Comparison of ENCODE assay signal across 21 cellular contexts in the genomic region with DNA sequence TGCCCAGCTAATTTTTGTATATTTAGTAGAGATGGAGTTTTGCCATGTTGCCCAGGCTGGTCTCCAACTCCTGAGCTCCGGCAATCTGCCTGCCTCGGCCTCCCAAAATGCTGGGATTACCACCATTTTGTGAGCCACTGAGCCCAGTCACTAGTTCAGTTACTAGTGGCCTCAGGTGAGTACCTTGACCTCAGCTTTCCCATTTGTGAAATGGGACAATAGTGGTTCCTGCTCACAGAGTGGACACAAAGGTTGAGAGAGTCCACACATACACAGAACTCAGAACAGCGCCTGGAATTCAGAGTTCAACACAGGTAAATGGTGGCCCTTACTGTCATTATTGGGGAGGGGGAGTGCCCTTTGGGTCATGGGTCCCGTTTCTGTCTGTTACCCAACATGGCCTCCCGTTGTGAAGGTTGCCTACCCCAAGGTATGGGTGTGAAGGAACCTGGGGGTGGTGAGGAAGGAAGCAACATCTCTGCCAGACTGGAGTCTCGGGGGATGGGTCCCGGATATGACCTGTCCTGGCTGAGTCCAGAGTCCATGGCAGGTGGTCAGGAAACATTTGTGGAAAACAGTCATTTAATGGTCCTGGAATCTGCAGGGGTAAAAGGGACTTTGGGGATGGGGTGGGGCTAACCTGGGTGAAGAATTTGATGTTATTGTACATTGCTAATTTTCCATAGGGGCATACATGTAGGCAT. TPM values are rescaled to one million over a fixed set of nuclear protein-coding genes. Genes with fewer than 3 reads are reported as not detected.
A peak's percentile ranks its signal among the peaks of the same experiment; 100 is the strongest.
DNase-seq lines count a peak whose midpoint lies in the region; ATAC-seq, FAIRE-seq and TF ChIP-seq lines count a peak whose summit lies in the region.
"Had no signal": no experiment of that assay in that cellular context is flagged by ENCODE, and none has a peak within 500 bp of the region (broad histone marks: within the 10 kb centered on the region; RNA-seq: fewer than 3 reads in every experiment).

No MANE protein-coding gene starts in this region.

- peaks cover 13% of the 10 kb centered on the region for H3K4me1 Mint-ChIP-seq in memory B cell
- peaks cover 21 to 32% of the 10 kb centered on the region in 2 donors for H3K4me1 Mint-ChIP-seq in natural killer cell treated with Interleukin-12 subunit alpha and Interleukin-12 subunit beta and Interleukin-15 and Interleukin-18, amount 100 ng/mL, for 72 hours (ENCODE audit: low read depth in 2 of 2)

- FAIRE-seq in A549 (lab: Jason Lieb, UNC) (no peak), K562 (lab: Jason Lieb, UNC) (no peak)
- FAIRE-seq: A204.1 had no signal

- H3K4me1 ChIP-seq in A549 (peaks cover 49% of the 10 kb centered on the region), HCT116 (ENCODE audit: control insufficient read depth in 1 of 2, insufficient read depth in 2 of 2, low read length in 2 of 2) (peaks cover 42 to 68% of the 10 kb centered on the region in 2 experiments), K562 (replicated peaks in 1 of 2; ENCODE audit: control insufficient read depth in 2 of 2, insufficient read depth in 2 of 2, low read length in 2 of 2) (peaks cover 18 to 25% of the 10 kb centered on the region in 2 experiments)

- peak overlapping the region; percentile 65 for H3K4me2 ChIP-seq in A549
- peak overlapping the region; percentile 61 for H3K4me2 ChIP-seq in HCT116 (ENCODE audit: low read length)
- H3K4me2 ChIP-seq in K562 (ENCODE audit: insufficient read depth, low read length): no peak overlapping the region

- intact Hi-C loops in HCT116 (cut with micrococcal nuclease): loop anchor here (5.0 kb wide), 1 partner anchor 37 kb away; no protein-coding TSS in a partner anchor
- intact Hi-C loops in K562 (cut with micrococcal nuclease): no loop called here

- no peaks in the 10 kb centered on the region for H3K9me2 ChIP-seq in HCT116 (ENCODE audit: insufficient read depth)

- ATAC-seq in A549: no peak
- ATAC-seq in HCT116: no peak
- no peak for ATAC-seq in K562
- no peak for ATAC-seq in memory B cell (ENCODE audit: low read depth)
- no peak for ATAC-seq in HG03025 (IDR thresholded peaks at IDR 0.05; ENCODE audit: low FRiP score, unreplicated experiment)
- ATAC-seq in left lobe of liver: no peak
- ATAC-seq in natural killer cell treated with Interleukin-12 subunit alpha and Interleukin-12 subunit beta and Interleukin-15 and Interleukin-18, amount 100 ng/mL, for 72 hours: no peak

- H3K36me3 Mint-ChIP-seq in memory B cell: peaks cover 1% of the 10 kb centered on the region
- H3K36me3 Mint-ChIP-seq in natural killer cell treated with Interleukin-12 subunit alpha and Interleukin-12 subunit beta and Interleukin-15 and Interleukin-18, amount 100 ng/mL, for 72 hours: no peaks in the 10 kb centered on the region

- peaks cover 5% of the 10 kb centered on the region for H3K9me3 Mint-ChIP-seq in memory B cell
- no peaks in the 10 kb centered on the region for H3K9me3 Mint-ChIP-seq in natural killer cell treated with Interleukin-12 subunit alpha and Interleukin-12 subunit beta and Interleukin-15 and Interleukin-18, amount 100 ng/mL, for 72 hours

- CTCF ChIA-PET in A549 (lab: Yijun Ruan, JAX) (interaction anchor here (0.7 to 2.4 kb wide), 6 partner anchors 27 to 41 kb away, joined by 3 to 10 read pairs (median 3); partner anchors contain the start of gene PLAUR), HCT116 (lab: Charles Lee) (interaction anchor here (0.9 to 2.1 kb wide), 4 partner anchors 17 to 257 kb away, joined by 3 to 6 read pairs (median 4); no protein-coding TSS in a partner anchor), K562 (lab: Yijun Ruan, JAX; ENCODE audit: low intra/inter-chr PET ratio) (no interaction called here)

- peak in 1 of 2 experiments; percentile 66 for DNase-seq in A549 (ENCODE audit: low read depth in 1 of 2, low spot score in 1 of 2)
- DNase-seq in HCT116 (ENCODE audit: low read depth, low spot score): no peak
- no peak for DNase-seq in K562 (ENCODE audit: extremely low read depth in 1 of 4, low spot score in 3 of 4)
- DNase-seq in memory B cell (ENCODE audit: low spot score in 2 of 2): no peak
- no peak for DNase-seq in NCI-H1105 (lab: John Stamatoyannopoulos, UW)
- DNase-seq in left lobe of liver (ENCODE audit: low spot score): no peak
- DNase-seq in natural killer cell treated with Interleukin-12 subunit alpha and Interleukin-12 subunit beta and Interleukin-15 and Interleukin-18, amount 100 ng/mL, for 72 hours (ENCODE audit: low spot score): no peak
- DNase-seq: CD4-positive, alpha-beta memory T cell; DMS 273 treated with DMSO at 0.1 percent for 48 hours; H9; KG1; MG63; NCI-H1092 treated with DMSO at 0.1 percent for 48 hours; NCI-H1694 treated with DMSO at 0.1 percent for 48 hours; NCI-H345; NCI-H526 treated with DMSO at 0.1 percent for 48 hours; OCI-M1 had no signal

- H3K27me3 ChIP-seq in HCT116 (ENCODE audit: insufficient read depth, low read length) (no peaks in the 10 kb centered on the region), K562 (ENCODE audit: control insufficient read depth in 2 of 2, insufficient read depth in 2 of 2, low read length in 2 of 2) (no peaks in the 10 kb centered on the region)
- H3K27me3 ChIP-seq: MG63, SJSA1 had no signal

- H3K9me1 ChIP-seq in K562 (ENCODE audit: control insufficient read depth, insufficient read depth, low read length): no peaks in the 10 kb centered on the region

- peaks cover 9% of the 10 kb centered on the region for H3K9me3 ChIP-seq in A549
- H3K9me3 ChIP-seq in HCT116 (ENCODE audit: control insufficient read depth in 1 of 2, insufficient read depth in 1 of 2, low read depth in 1 of 2, low read length in 2 of 2): no peaks in the 10 kb centered on the region
- no peaks in the 10 kb centered on the region for H3K9me3 ChIP-seq in K562 (replicated peaks; ENCODE audit: control insufficient read depth, insufficient read depth, low read depth, low read length)
- H3K9me3 ChIP-seq: MG63, SJSA1 had no signal

- TF ChIP-seq RAD21 in A549 (conservative IDR thresholded peaks at IDR 0.05 in 1 of 2, IDR thresholded peaks at IDR 0.05 in 1 of 2) (no peak), HCT116 (IDR thresholded peaks at IDR 0.05; ENCODE audit: low read depth) (no peak), K562 (CRISPR knock-in tag; conservative IDR thresholded peaks at IDR 0.05 in 1 of 2, IDR thresholded peaks at IDR 0.05 in 1 of 2) (no peak)

- H3K79me2 ChIP-seq in HCT116 (ENCODE audit: insufficient read depth, low read length): no peaks in the 10 kb centered on the region
- H3K79me2 ChIP-seq in K562 (ENCODE audit: control insufficient read depth, insufficient read depth, low read length): no peaks in the 10 kb centered on the region

- H3K27ac ChIP-seq in A549 (peak overlapping the region; percentile 76 to 91), HCT116 (ENCODE audit: low read depth, low read length) (no peak overlapping the region), K562 (ENCODE audit: extremely low read depth, low read depth, low read length) (no peak overlapping the region)
- H3K27ac ChIP-seq: RWPE1, SJSA1 had no signal

- no peak for TF ChIP-seq POLR2A in A549 (IDR thresholded peaks at IDR 0.05; ENCODE audit: low read length)
- TF ChIP-seq POLR2A in HCT116 (IDR thresholded peaks at IDR 0.05; ENCODE audit: borderline replicate concordance, extremely low read depth, insufficient read depth, insufficient read length): no peak
- no peak for TF ChIP-seq POLR2A in K562 (conservative IDR thresholded peaks at IDR 0.05)

- H2AFZ ChIP-seq in HCT116 (ENCODE audit: low read depth, low read length, poor library complexity, severe bottlenecking) (no peak overlapping the region), K562 (ENCODE audit: low read depth, low read length) (no peak overlapping the region)

- POLR2A ChIA-PET in A549 (lab: Yijun Ruan, JAX) (interaction anchor here (0.7 to 3.5 kb wide), 2 partner anchors 35 to 49 kb away, joined by 4 to 16 read pairs; partner anchors contain the start of gene PLAUR), HCT116 (lab: Charles Lee) (interaction anchor here (0.7 to 1.9 kb wide), 3 partner anchors 28 to 36 kb away, joined by 3 to 11 read pairs (median 10); no protein-coding TSS in a partner anchor), K562 (lab: Yijun Ruan, JAX) (interaction anchor here (0.9 kb wide), 1 partner anchor 18 kb away, joined by 4 read pairs; no protein-coding TSS in a partner anchor)

- BruUV-seq in HCT116 (replicated peaks; lab: Mats Ljungman, UMichigan) (no TSS peak), K562 (replicated peaks; lab: Mats Ljungman, UMichigan) (no TSS peak)

- in situ Hi-C loops in K562 (cut with MboI): no loop called here

- no peaks in the 10 kb centered on the region for H4K20me1 ChIP-seq in HCT116 (ENCODE audit: insufficient read depth)
- H4K20me1 ChIP-seq in K562 (replicated peaks; ENCODE audit: control insufficient read depth, insufficient read depth, low read length): no peaks in the 10 kb centered on the region

- peak overlapping the region; percentile 17 for H3K27ac Mint-ChIP-seq in memory B cell
- peak overlapping the region in 1 of 2 donors; percentile 24 for H3K27ac Mint-ChIP-seq in natural killer cell treated with Interleukin-12 subunit alpha and Interleukin-12 subunit beta and Interleukin-15 and Interleukin-18, amount 100 ng/mL, for 72 hours
- H3K27ac Mint-ChIP-seq: H9 had no signal

- H3K4me3 ChIP-seq in A549: no peak overlapping the region
- no peak overlapping the region for H3K4me3 ChIP-seq in HCT116 (replicated peaks in 1 of 2; ENCODE audit: low read depth in 1 of 2, low read length in 2 of 2)
- H3K4me3 ChIP-seq in K562: no peak overlapping the region
- H3K4me3 ChIP-seq: MG63, SJSA1 had no signal

- H3K4me3 Mint-ChIP-seq in memory B cell: no peak overlapping the region
- no peak overlapping the region for H3K4me3 Mint-ChIP-seq in natural killer cell treated with Interleukin-12 subunit alpha and Interleukin-12 subunit beta and Interleukin-15 and Interleukin-18, amount 100 ng/mL, for 72 hours
- H3K4me3 Mint-ChIP-seq: CD4-positive, alpha-beta memory T cell; H9 had no signal

- TF ChIP-seq CTCF in A549 (IDR thresholded peaks at IDR 0.05) (no peak), HCT116 (IDR thresholded peaks at IDR 0.05 in 2 of 3, conservative IDR thresholded peaks at IDR 0.05 in 1 of 3; ENCODE audit: borderline replicate concordance in 1 of 3, insufficient read depth in 1 of 3, low read depth in 2 of 3, low read length in 2 of 3) (no peak), K562 (IDR thresholded peaks at IDR 0.05 in 2 of 3, conservative IDR thresholded peaks at IDR 0.05 in 1 of 3; ENCODE audit: insufficient read depth in 2 of 3, low read depth in 1 of 3, low read length in 3 of 3) (no peak)

- peaks cover 12% of the 10 kb centered on the region for H3K27me3 Mint-ChIP-seq in memory B cell
- H3K27me3 Mint-ChIP-seq in natural killer cell treated with Interleukin-12 subunit alpha and Interleukin-12 subunit beta and Interleukin-15 and Interleukin-18, amount 100 ng/mL, for 72 hours: peaks cover 0 to 4% of the 10 kb centered on the region in 2 donors

- no peak for TF ChIP-seq EP300 in A549 (IDR thresholded peaks at IDR 0.05)
- no peak for TF ChIP-seq EP300 in K562 (IDR thresholded peaks at IDR 0.05; ENCODE audit: low read length)

- no peak overlapping the region for H3K9ac ChIP-seq in HCT116 (ENCODE audit: low read length)
- H3K9ac ChIP-seq in K562 (ENCODE audit: insufficient read depth in 1 of 2, low read depth in 2 of 2, low read length in 2 of 2): no peak overlapping the region

- 59% methylated on average over 7 of the region's 7 CpGs for WGBS in A549 (ENCODE audit: missing lambda C conversion rate)
- 39% methylated on average over 7 of the region's 7 CpGs for WGBS in K562 (ENCODE audit: insufficient coverage, low coverage, missing lambda C conversion rate)

- RAD21 ChIA-PET in HCT116 (lab: Charles Lee; ENCODE audit: low non-redundant PET in 1 of 2, low total read pairs in 2 of 2, uncharacterized antibody in 2 of 2, unreplicated experiment in 2 of 2): interaction anchor here in 1 of 2 experiments (1.0 kb wide), 1 partner anchor 106 kb away, joined by 3 read pairs; no protein-coding TSS in a partner anchor

- H3K36me3 ChIP-seq in HCT116 (ENCODE audit: control insufficient read depth in 1 of 2, insufficient read depth in 2 of 2, low read length in 2 of 2): no peaks in the 10 kb centered on the region
- H3K36me3 ChIP-seq in K562 (ENCODE audit: control insufficient read depth, insufficient read depth, low read length): no peaks in the 10 kb centered on the region
- H3K36me3 ChIP-seq: MG63, SJSA1 had no signal

RNA-seq across cellular contexts. Expression of gene IRGC, which starts 11.7 kb away (rescaled TPM):
- polyA plus RNA-seq in A549 (2011; rRNA removed) (not detected in 2 replicates), A549 (2017; fragmentation: RNase III; extraction: RNeasy Plus Mini Kit Qiagen cat#74134 plus additional on column Dnase treatment) (not detected in 3 replicates), K562 (2011; rRNA removed) (not detected in 2 replicates), K562 (2014; fragmentation: Illumina TruSeq; extraction: Trizol) (not detected in 2 replicates), K562 (2014; fragmentation: Nextera tagmentation; extraction: Ambion mirVana) (not detected), K562 (2014; rRNA removed) (not detected in 2 replicates)
- polyA plus RNA-seq in A549 (2012; cell fraction: cytosol; rRNA removed): not detected in 2 replicates
- not detected in 2 replicates for polyA plus RNA-seq in A549 (2012; cell fraction: nucleus; rRNA removed)
- polyA minus RNA-seq in A549 (2011; rRNA and poly(A)+ RNA removed): not detected in 2 replicates
- total RNA-seq in HCT116 (2021; ENCODE audit: unreplicated experiment) (not detected), K562 (2014; rRNA removed) (not detected in 2 replicates), K562 (2014; rRNA removed; fragmentation: Illumina TruSeq; extraction: Trizol) (not detected in 2 replicates), K562 (2015; rRNA removed; fragmentation: Illumina TruSeq; extraction: Trizol) (not detected in 2 replicates), K562 (2021) (not detected in 2 replicates), left lobe of liver (not detected)
- polyA plus RNA-seq in HCT116 (2012): 0.04 TPM in 1 of 2 replicates, not detected in the other
- not detected in 2 replicates for total RNA-seq in K562 (2011; cell fraction: chromatin; rRNA removed; ENCODE audit: low replicate concordance)
- not detected in 2 replicates for total RNA-seq in K562 (2011; cell fraction: nucleolus; rRNA removed)
- not detected in 2 replicates for total RNA-seq in K562 (2011; cell fraction: nucleoplasm; rRNA removed)
- polyA plus RNA-seq in K562 (2011; cell fraction: cytosol; rRNA removed): not detected in 2 replicates
- polyA plus RNA-seq in K562 (2011; cell fraction: nucleus; rRNA removed): not detected in 2 replicates
- not detected in 2 replicates for polyA plus RNA-seq in K562 (2012)
- polyA minus RNA-seq in K562 (2011; rRNA and poly(A)+ RNA removed): not detected in 2 replicates
- not detected in 2 replicates for polyA minus RNA-seq in K562 (2011; cell fraction: cytosol; rRNA and poly(A)+ RNA removed)
- polyA minus RNA-seq in K562 (2011; cell fraction: nucleus; rRNA and poly(A)+ RNA removed): not detected in 2 replicates
- total RNA-seq in natural killer cell treated with Interleukin-12 subunit alpha and Interleukin-12 subunit beta and Interleukin-15 and Interleukin-18, amount 100 ng/mL, for 72 hours: not detected
- total RNA-seq: CD4-positive, alpha-beta memory T cell; H9; SJSA1 had no signal
- polyA plus RNA-seq: CD4-positive, alpha-beta memory T cell had no signal

RNA-seq across cellular contexts. Expression of gene PLAUR, which starts 34.2 kb away (rescaled TPM):
- 48.6 and 55.3 TPM in 2 replicates for polyA plus RNA-seq in A549 (2011; rRNA removed)
- 61.1 and 62.6 TPM in 2 replicates for polyA plus RNA-seq in A549 (2012; cell fraction: cytosol; rRNA removed)
- polyA plus RNA-seq in A549 (2012; cell fraction: nucleus; rRNA removed): 93.5 and 95.3 TPM in 2 replicates
- polyA plus RNA-seq in A549 (2017; fragmentation: RNase III; extraction: RNeasy Plus Mini Kit Qiagen cat#74134 plus additional on column Dnase treatment): 27.4 to 29.0 TPM (median 28.3 TPM) in 3 replicates
- 40.2 and 50.4 TPM in 2 replicates for polyA minus RNA-seq in A549 (2011; rRNA and poly(A)+ RNA removed)
- total RNA-seq in HCT116 (2021; ENCODE audit: unreplicated experiment): 98.1 TPM
- polyA plus RNA-seq in HCT116 (2012): 161 and 211 TPM in 2 replicates
- 40.8 and 45.7 TPM in 2 replicates for total RNA-seq in K562 (2011; cell fraction: chromatin; rRNA removed; ENCODE audit: low replicate concordance)
- total RNA-seq in K562 (2011; cell fraction: nucleolus; rRNA removed): 32.8 and 41.9 TPM in 2 replicates
- 31.3 and 41.4 TPM in 2 replicates for total RNA-seq in K562 (2011; cell fraction: nucleoplasm; rRNA removed)
- 13.1 and 15.6 TPM in 2 replicates for total RNA-seq in K562 (2014; rRNA removed)
- 6.9 and 8.1 TPM in 2 replicates for total RNA-seq in K562 (2014; rRNA removed; fragmentation: Illumina TruSeq; extraction: Trizol)
- 10.8 and 12.4 TPM in 2 replicates for total RNA-seq in K562 (2015; rRNA removed; fragmentation: Illumina TruSeq; extraction: Trizol)
- total RNA-seq in K562 (2021): 10.8 and 12.9 TPM in 2 replicates
- polyA plus RNA-seq in K562 (2011; rRNA removed): 8.4 and 17.5 TPM in 2 replicates
- 15.3 and 17.9 TPM in 2 replicates for polyA plus RNA-seq in K562 (2011; cell fraction: cytosol; rRNA removed)
- polyA plus RNA-seq in K562 (2011; cell fraction: nucleus; rRNA removed): 30.9 and 37.0 TPM in 2 replicates
- polyA plus RNA-seq in K562 (2012): 14.7 and 23.9 TPM in 2 replicates
- polyA plus RNA-seq in K562 (2014; fragmentation: Illumina TruSeq; extraction: Trizol): 13.6 and 14.4 TPM in 2 replicates
- polyA plus RNA-seq in K562 (2014; fragmentation: Nextera tagmentation; extraction: Ambion mirVana): 10 to 100 TPM in 1 of 2 experiments, 1 to 10 TPM in 1; 7.0 to 10.9 TPM
- polyA plus RNA-seq in K562 (2014; rRNA removed): 14.3 and 16.2 TPM in 2 replicates
- 10.0 and 14.3 TPM in 2 replicates for polyA minus RNA-seq in K562 (2011; rRNA and poly(A)+ RNA removed)
- 6.2 and 8.2 TPM in 2 replicates for polyA minus RNA-seq in K562 (2011; cell fraction: cytosol; rRNA and poly(A)+ RNA removed)
- 6.2 and 11.0 TPM in 2 replicates for polyA minus RNA-seq in K562 (2011; cell fraction: nucleus; rRNA and poly(A)+ RNA removed)
- total RNA-seq in left lobe of liver: 3.4 TPM
- total RNA-seq in natural killer cell treated with Interleukin-12 subunit alpha and Interleukin-12 subunit beta and Interleukin-15 and Interleukin-18, amount 100 ng/mL, for 72 hours: 100 to 1,000 TPM in 1 of 2 donors, 10 to 100 TPM in 1; 83.6 to 172 TPM

RNA-seq across cellular contexts. Expression of gene SMG9, which starts 50.6 kb away (rescaled TPM):
- polyA plus RNA-seq in A549 (2011; rRNA removed): 14.2 and 24.4 TPM in 2 replicates
- polyA plus RNA-seq in A549 (2012; cell fraction: cytosol; rRNA removed): 21.1 and 23.9 TPM in 2 replicates
- 112 and 116 TPM in 2 replicates for polyA plus RNA-seq in A549 (2012; cell fraction: nucleus; rRNA removed)
- 44.2 to 47.3 TPM (median 46.7 TPM) in 3 replicates for polyA plus RNA-seq in A549 (2017; fragmentation: RNase III; extraction: RNeasy Plus Mini Kit Qiagen cat#74134 plus additional on column Dnase treatment)
- 18.3 and 18.5 TPM in 2 replicates for polyA minus RNA-seq in A549 (2011; rRNA and poly(A)+ RNA removed)
- 80.2 TPM for total RNA-seq in HCT116 (2021; ENCODE audit: unreplicated experiment)
- polyA plus RNA-seq in HCT116 (2012): 59.4 and 61.6 TPM in 2 replicates
- 85.7 and 122 TPM in 2 replicates for total RNA-seq in K562 (2011; cell fraction: chromatin; rRNA removed; ENCODE audit: low replicate concordance)
- 58.7 and 72.8 TPM in 2 replicates for total RNA-seq in K562 (2011; cell fraction: nucleolus; rRNA removed)
- total RNA-seq in K562 (2011; cell fraction: nucleoplasm; rRNA removed): 73.1 and 75.7 TPM in 2 replicates
- 38.6 and 40.2 TPM in 2 replicates for total RNA-seq in K562 (2014; rRNA removed)
- 17.2 and 21.8 TPM in 2 replicates for total RNA-seq in K562 (2014; rRNA removed; fragmentation: Illumina TruSeq; extraction: Trizol)
- total RNA-seq in K562 (2015; rRNA removed; fragmentation: Illumina TruSeq; extraction: Trizol): 39.6 and 40.4 TPM in 2 replicates
- total RNA-seq in K562 (2021): 79.7 and 86.1 TPM in 2 replicates
- 17.7 and 53.5 TPM in 2 replicates for polyA plus RNA-seq in K562 (2011; rRNA removed)
- polyA plus RNA-seq in K562 (2011; cell fraction: cytosol; rRNA removed): 27.4 and 31.8 TPM in 2 replicates
- polyA plus RNA-seq in K562 (2011; cell fraction: nucleus; rRNA removed): 122 and 124 TPM in 2 replicates
- 34.7 and 52.6 TPM in 2 replicates for polyA plus RNA-seq in K562 (2012)
- polyA plus RNA-seq in K562 (2014; fragmentation: Illumina TruSeq; extraction: Trizol): 53.6 and 61.0 TPM in 2 replicates
- polyA plus RNA-seq in K562 (2014; fragmentation: Nextera tagmentation; extraction: Ambion mirVana): 1 to 10 TPM; 1.7 to 3.9 TPM
- 46.1 and 49.1 TPM in 2 replicates for polyA plus RNA-seq in K562 (2014; rRNA removed)
- polyA minus RNA-seq in K562 (2011; rRNA and poly(A)+ RNA removed): 14.1 and 14.6 TPM in 2 replicates
- polyA minus RNA-seq in K562 (2011; cell fraction: cytosol; rRNA and poly(A)+ RNA removed): 23.5 and 24.0 TPM in 2 replicates
- polyA minus RNA-seq in K562 (2011; cell fraction: nucleus; rRNA and poly(A)+ RNA removed): 18.7 and 33.0 TPM in 2 replicates
- total RNA-seq in left lobe of liver: 13.2 TPM
- 100 to 1,000 TPM in 1 of 2 donors, 10 to 100 TPM in 1; 89.4 to 103 TPM for total RNA-seq in natural killer cell treated with Interleukin-12 subunit alpha and Interleukin-12 subunit beta and Interleukin-15 and Interleukin-18, amount 100 ng/mL, for 72 hours

Comparison
In these comparisons a context has a peak if more than half of its experiments do, and no peak if none do; other contexts are left out.
1. H3K27ac ChIP-seq: peak in A549 (2 of 2); none in HCT116 (single experiment) and K562 (single experiment).